ENCODE assay signal across 8 cellular contexts in the genomic region with DNA sequence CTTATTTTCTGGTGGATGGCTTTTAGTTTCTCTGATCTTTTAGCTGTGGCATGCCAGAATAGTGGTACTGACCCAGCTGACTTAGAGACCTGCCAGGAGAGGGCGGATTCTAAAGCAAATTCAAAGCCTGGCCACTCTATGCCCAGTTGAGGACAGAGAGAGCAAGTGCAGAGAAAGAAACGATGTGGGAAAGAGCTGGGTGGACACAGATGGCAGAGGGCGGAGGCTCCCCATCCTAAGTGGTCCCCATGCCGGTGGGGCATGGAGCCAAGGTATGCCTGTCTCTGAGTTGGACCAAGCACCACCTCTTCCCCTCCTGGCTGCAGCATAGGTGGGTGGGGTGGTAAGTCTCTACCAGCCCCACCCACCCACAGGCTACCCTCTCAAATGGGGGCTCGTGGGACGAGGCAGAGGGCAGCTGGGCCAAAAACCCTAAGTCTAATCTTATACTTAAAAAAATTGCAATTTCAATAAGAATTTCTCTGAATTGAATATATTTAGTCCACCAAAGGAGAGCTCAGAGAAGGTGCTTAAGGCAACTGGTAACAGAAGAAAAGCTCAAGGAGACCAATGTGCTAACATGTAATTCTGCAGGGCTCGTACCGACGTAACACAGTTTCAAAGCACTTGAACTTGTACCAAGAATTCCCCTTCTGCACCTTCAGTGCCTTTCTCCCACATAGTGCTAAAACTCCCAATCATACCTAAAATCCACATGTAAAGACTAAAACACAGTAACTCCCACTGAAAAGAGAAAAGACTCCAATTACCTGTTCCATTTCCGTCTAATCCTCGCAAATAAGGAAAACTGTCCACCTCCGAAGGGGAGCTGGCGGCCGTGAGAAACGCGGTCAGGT.
DNase-seq lines count a peak whose midpoint lies in the region; ATAC-seq lines count a peak whose summit lies in the region.

No MANE protein-coding gene starts in this region.

- intact Hi-C loops in activated CD4-positive, alpha-beta T cell treated with anti-CD3 and anti-CD28 coated beads, Interleukin-2, amount 10 ng/mL, durations not matched to agents 24 days and 14 days (cut with micrococcal nuclease), result no loop called here

- no peaks in the 10 kb centered on the region for H3K36me3 Mint-ChIP-seq in activated CD4-positive, alpha-beta T cell treated with anti-CD3 and anti-CD28 coated beads, Interleukin-2, amount 10 ng/mL, durations not matched to agents 24 days and 14 days (ENCODE audit: low read depth)
- H3K36me3 Mint-ChIP-seq in stimulated activated naive B cell treated with anti-CD40 and anti-IgM and Interleukin-4, amounts not matched to agents 10 μg/mL and 1 μg/mL and 100 μg/mL, for 72 hours, result no peaks in the 10 kb centered on the region

- peaks cover 23% of the 10 kb centered on the region for H3K4me1 Mint-ChIP-seq in activated CD4-positive, alpha-beta T cell treated with anti-CD3 and anti-CD28 coated beads, Interleukin-2, amount 10 ng/mL, durations not matched to agents 24 days and 14 days
- H3K4me1 Mint-ChIP-seq in stimulated activated naive B cell treated with anti-CD40 and anti-IgM and Interleukin-4, amounts not matched to agents 10 μg/mL and 1 μg/mL and 100 μg/mL, for 72 hours, result peaks cover 13 to 25% of the 10 kb centered on the region in 2 donors

- no peak for DNase-seq in activated CD4-positive, alpha-beta T cell treated with anti-CD3 and anti-CD28 coated beads, Interleukin-2, amount 10 ng/mL, durations not matched to agents 24 days and 14 days
- DNase-seq in activated CD4-positive, alpha-beta T cell treated with anti-CD3 and anti-CD28 coated beads, Interleukin-2, amount 50 U/mL, for 48 hours, result no peak
- peak; percentile 3 for DNase-seq in NCI-H69 (lab: John Stamatoyannopoulos, UW)
- DNase-seq in globus pallidus (ENCODE audit: low spot score), result peak; percentile 78
- no peak for DNase-seq in stimulated activated naive B cell treated with anti-CD40 and anti-IgM and Interleukin-4, amounts not matched to agents 10 μg/mL and 1 μg/mL and 100 μg/mL, for 72 hours
- DNase-seq in mucosa of gallbladder (ENCODE audit: low spot score), result no peak
- DNase-seq in stimulated activated naive CD4-positive, alpha-beta T cell treated with Interleukin-2 at 50 U/mL for 16 hours (lab: John Stamatoyannopoulos, UW), result no peak

- no peaks in the 10 kb centered on the region for H3K9me3 Mint-ChIP-seq in activated CD4-positive, alpha-beta T cell treated with anti-CD3 and anti-CD28 coated beads, Interleukin-2, amount 10 ng/mL, durations not matched to agents 24 days and 14 days
- no peaks in the 10 kb centered on the region for H3K9me3 Mint-ChIP-seq in stimulated activated naive B cell treated with anti-CD40 and anti-IgM and Interleukin-4, amounts not matched to agents 10 μg/mL and 1 μg/mL and 100 μg/mL, for 72 hours

- H3K27me3 Mint-ChIP-seq in activated CD4-positive, alpha-beta T cell treated with anti-CD3 and anti-CD28 coated beads, Interleukin-2, amount 10 ng/mL, durations not matched to agents 24 days and 14 days, result no peaks in the 10 kb centered on the region
- H3K27me3 Mint-ChIP-seq in stimulated activated naive B cell treated with anti-CD40 and anti-IgM and Interleukin-4, amounts not matched to agents 10 μg/mL and 1 μg/mL and 100 μg/mL, for 72 hours, result peaks cover 0 to 13% of the 10 kb centered on the region in 2 donors

- H3K27ac Mint-ChIP-seq in activated CD4-positive, alpha-beta T cell treated with anti-CD3 and anti-CD28 coated beads, Interleukin-2, amount 10 ng/mL, durations not matched to agents 24 days and 14 days, result peak overlapping the region; percentile 48
- peak overlapping the region; percentile 77 for H3K27ac Mint-ChIP-seq in stimulated activated naive B cell treated with anti-CD40 and anti-IgM and Interleukin-4, amounts not matched to agents 10 μg/mL and 1 μg/mL and 100 μg/mL, for 72 hours

- H3K4me3 Mint-ChIP-seq in activated CD4-positive, alpha-beta T cell treated with anti-CD3 and anti-CD28 coated beads, Interleukin-2, amount 10 ng/mL, durations not matched to agents 24 days and 14 days, result peak overlapping the region; percentile 90
- H3K4me3 Mint-ChIP-seq in stimulated activated naive B cell treated with anti-CD40 and anti-IgM and Interleukin-4, amounts not matched to agents 10 μg/mL and 1 μg/mL and 100 μg/mL, for 72 hours, result peak overlapping the region; percentile 62 to 72

- ATAC-seq in stimulated activated naive B cell treated with anti-CD40 and anti-IgM and Interleukin-4, amounts not matched to agents 10 μg/mL and 1 μg/mL and 100 μg/mL, for 72 hours (replicated peaks), result peak; percentile 52 to 64
- ATAC-seq in GM18873 (IDR thresholded peaks at IDR 0.05; ENCODE audit: low FRiP score, unreplicated experiment), result no peak

Comparison
In these comparisons a context has a peak if more than half of its experiments do, and no peak if none do; other contexts are left out.
1. DNase-seq: peak in NCI-H69 (single experiment) and globus pallidus (single experiment); none in activated CD4-positive, alpha-beta T cell treated with anti-CD3 and anti-CD28 coated beads, Interleukin-2, amount 10 ng/mL, durations not matched to agents 24 days and 14 days (single experiment), activated CD4-positive, alpha-beta T cell treated with anti-CD3 and anti-CD28 coated beads, Interleukin-2, amount 50 U/mL, for 48 hours (0 of 2), stimulated activated naive B cell treated with anti-CD40 and anti-IgM and Interleukin-4, amounts not matched to agents 10 μg/mL and 1 μg/mL and 100 μg/mL, for 72 hours (single experiment), mucosa of gallbladder (single experiment) and stimulated activated naive CD4-positive, alpha-beta T cell treated with Interleukin-2 at 50 U/mL for 16 hours (single experiment).